13 cellular contexts compared by ENCODE assay signal in genomic region chr3:172752651-172753050, GRCh38. TPM values are rescaled to one million over a fixed set of nuclear protein-coding genes. Genes with fewer than 3 reads are reported as not detected.
DNase-seq lines count a peak whose midpoint lies in the region; ATAC-seq and TF ChIP-seq lines count a peak whose summit lies in the region.
"Had no signal": no experiment of that assay in that cellular context is flagged by ENCODE, and none has a peak within 500 bp of the region (broad histone marks: within the 10 kb centered on the region; RNA-seq: fewer than 3 reads in every experiment).

No MANE protein-coding gene starts in this region.

- H3K4me1 ChIP-seq in CD4-positive, CD25-positive, alpha-beta regulatory T cell (ENCODE audit: control insufficient read depth, insufficient read depth, low read length, poor library complexity, severe bottlenecking): peaks cover 39% of the 10 kb centered on the region

- no peaks in the 10 kb centered on the region for H3K27me3 ChIP-seq in CD4-positive, CD25-positive, alpha-beta regulatory T cell (ENCODE audit: control insufficient read depth, insufficient read depth, low read length)
- H3K27me3 ChIP-seq: ascending aorta, foreskin keratinocyte, right atrium auricular region, stomach had no signal

- no peak overlapping the region for H3K27ac ChIP-seq in CD4-positive, CD25-positive, alpha-beta regulatory T cell (ENCODE audit: insufficient read depth, low read length, poor library complexity, severe bottlenecking)
- H3K27ac ChIP-seq: ascending aorta, foreskin keratinocyte, right atrium auricular region, stomach had no signal

- no peaks in the 10 kb centered on the region for H3K27me3 Mint-ChIP-seq in CD4-positive, CD25-positive, alpha-beta regulatory T cell
- H3K27me3 Mint-ChIP-seq in HFFc6 (ENCODE audit: insufficient read depth) (no peaks in the 10 kb centered on the region; the same call in 1 of the 2 replicates), mesothelial cell of epicardium (ENCODE audit: low read depth) (no peaks in the 10 kb centered on the region)
- H3K27me3 Mint-ChIP-seq in activated CD4-positive, alpha-beta memory T cell treated with anti-CD3 and anti-CD28 coated beads, Interleukin-2, amount 10 ng/mL, durations not matched to agents 7 days and 5 days: no peaks in the 10 kb centered on the region

- peak overlapping the region; percentile 27 for H3K4me3 ChIP-seq in CD4-positive, CD25-positive, alpha-beta regulatory T cell (ENCODE audit: low read depth, low read length)
- H3K4me3 ChIP-seq: ascending aorta, right atrium auricular region had no signal

- no peak for ATAC-seq in CD4-positive, CD25-positive, alpha-beta regulatory T cell (ENCODE audit: low read depth in 2 of 2)
- no peak for ATAC-seq in HG03378 (IDR thresholded peaks at IDR 0.05; ENCODE audit: unreplicated experiment)
- ATAC-seq in HG03135 (IDR thresholded peaks at IDR 0.05; ENCODE audit: unreplicated experiment): no peak
- ATAC-seq: CD8-positive, alpha-beta T cell; foreskin keratinocyte had no signal

- H3K4me3 Mint-ChIP-seq in CD4-positive, CD25-positive, alpha-beta regulatory T cell: peak overlapping the region in 3 of 4 donors; percentile 94 to 99 (median 98)
- H3K4me3 Mint-ChIP-seq in HFFc6 (peak overlapping the region; percentile 90), mesothelial cell of epicardium (peak overlapping the region; percentile 98)
- H3K4me3 Mint-ChIP-seq in activated CD4-positive, alpha-beta memory T cell treated with anti-CD3 and anti-CD28 coated beads, Interleukin-2, amount 10 ng/mL, durations not matched to agents 7 days and 5 days: peak overlapping the region; percentile 94
- H3K4me3 Mint-ChIP-seq: CD8-positive, alpha-beta T cell had no signal

- peak overlapping the region in 1 of 3 donors; percentile 94 for H3K27ac Mint-ChIP-seq in CD4-positive, CD25-positive, alpha-beta regulatory T cell
- H3K27ac Mint-ChIP-seq in HFFc6: peak overlapping the region; percentile 96; the same call in 1 of the 2 replicates
- H3K27ac Mint-ChIP-seq in activated CD4-positive, alpha-beta memory T cell treated with anti-CD3 and anti-CD28 coated beads, Interleukin-2, amount 10 ng/mL, durations not matched to agents 7 days and 5 days: peak overlapping the region; percentile 94
- no peak overlapping the region for H3K27ac Mint-ChIP-seq in mesothelial cell of epicardium
- H3K27ac Mint-ChIP-seq: CD8-positive, alpha-beta T cell had no signal

- H3K9me3 Mint-ChIP-seq in CD4-positive, CD25-positive, alpha-beta regulatory T cell: no peaks in the 10 kb centered on the region
- H3K9me3 Mint-ChIP-seq in HFFc6 (no peaks in the 10 kb centered on the region), mesothelial cell of epicardium (no peaks in the 10 kb centered on the region)
- no peaks in the 10 kb centered on the region for H3K9me3 Mint-ChIP-seq in activated CD4-positive, alpha-beta memory T cell treated with anti-CD3 and anti-CD28 coated beads, Interleukin-2, amount 10 ng/mL, durations not matched to agents 7 days and 5 days
- H3K9me3 Mint-ChIP-seq: CD8-positive, alpha-beta T cell had no signal

- no peaks in the 10 kb centered on the region for H3K9me3 ChIP-seq in CD4-positive, CD25-positive, alpha-beta regulatory T cell (ENCODE audit: control insufficient read depth in 2 of 2, low read length in 2 of 2)
- H3K9me3 ChIP-seq: ascending aorta, right atrium auricular region, stomach had no signal

- H3K36me3 Mint-ChIP-seq in CD4-positive, CD25-positive, alpha-beta regulatory T cell: no peaks in the 10 kb centered on the region
- H3K36me3 Mint-ChIP-seq in HFFc6 (ENCODE audit: low read depth): peaks cover 39% of the 10 kb centered on the region
- peaks cover 57% of the 10 kb centered on the region for H3K36me3 Mint-ChIP-seq in activated CD4-positive, alpha-beta memory T cell treated with anti-CD3 and anti-CD28 coated beads, Interleukin-2, amount 10 ng/mL, durations not matched to agents 7 days and 5 days (ENCODE audit: low read depth)
- peaks cover 4% of the 10 kb centered on the region for H3K36me3 Mint-ChIP-seq in mesothelial cell of epicardium

- peak in 1 of 3 donors; percentile 51 for DNase-seq in CD4-positive, CD25-positive, alpha-beta regulatory T cell
- no peak for DNase-seq in HFFc6
- no peak for DNase-seq in activated CD4-positive, alpha-beta memory T cell treated with anti-CD3 and anti-CD28 coated beads, Interleukin-2, amount 10 ng/mL, durations not matched to agents 7 days and 5 days
- DNase-seq in mesothelial cell of epicardium (ENCODE audit: low spot score in 2 of 2, unreplicated experiment in 2 of 2): no peak
- DNase-seq in NCI-H446 treated with DMSO at 0.1 percent for 48 hours (lab: John Stamatoyannopoulos, UW): no peak
- no peak for DNase-seq in 8988T
- DNase-seq: CD8-positive, alpha-beta T cell; foreskin keratinocyte; stomach had no signal

- POLR2A ChIA-PET in activated CD4-positive, alpha-beta memory T cell treated with anti-CD3 and anti-CD28 coated beads, Interleukin-2, amount 10 ng/mL, durations not matched to agents 7 days and 5 days (lab: Charles Lee): interaction anchor here (0.6 to 2.3 kb wide), 4 partner anchors 9 to 34 kb away, joined by 3 to 10 read pairs (median 4); no protein-coding TSS in a partner anchor

- no peaks in the 10 kb centered on the region for H3K36me3 ChIP-seq in CD4-positive, CD25-positive, alpha-beta regulatory T cell (ENCODE audit: control insufficient read depth, insufficient read depth, low read length)
- H3K36me3 ChIP-seq: ascending aorta, right atrium auricular region had no signal

- CTCF ChIA-PET in activated CD4-positive, alpha-beta memory T cell treated with anti-CD3 and anti-CD28 coated beads, Interleukin-2, amount 10 ng/mL, durations not matched to agents 7 days and 5 days (lab: Charles Lee): interaction anchor here (0.6 to 2.1 kb wide), 5 partner anchors 42 to 411 kb away, joined by 3 to 14 read pairs (median 5); partner anchors contain the start of gene NCEH1

- peaks cover 17 to 57% (median 38%) of the 10 kb centered on the region in 4 donors for H3K4me1 Mint-ChIP-seq in CD4-positive, CD25-positive, alpha-beta regulatory T cell
- peaks cover 62% of the 10 kb centered on the region for H3K4me1 Mint-ChIP-seq in HFFc6 (ENCODE audit: low read depth)
- peaks cover 48% of the 10 kb centered on the region for H3K4me1 Mint-ChIP-seq in activated CD4-positive, alpha-beta memory T cell treated with anti-CD3 and anti-CD28 coated beads, Interleukin-2, amount 10 ng/mL, durations not matched to agents 7 days and 5 days
- peaks cover 13% of the 10 kb centered on the region for H3K4me1 Mint-ChIP-seq in mesothelial cell of epicardium

- TF ChIP-seq CTCF in HFFc6 (IDR thresholded peaks at IDR 0.05): no peak
- TF ChIP-seq CTCF in mesothelial cell of epicardium (IDR thresholded peaks at IDR 0.05; ENCODE audit: unreplicated experiment): no peak

RNA-seq across cellular contexts. Expression of gene ECT2, which starts 2.1 kb away (rescaled TPM):
- 2.7 TPM for total RNA-seq in CD4-positive, CD25-positive, alpha-beta regulatory T cell
- polyA plus RNA-seq in CD4-positive, CD25-positive, alpha-beta regulatory T cell: 1 to 10 TPM; 1.1 to 2.9 (median 1.9) TPM
- total RNA-seq in HFFc6 (2021; fragmentation: NEBNext Ultra II Directional; extraction: Animal tissue kit (Norgen Biotek cat#: 25700)): 10 to 100 TPM; 29.1 to 62.4 (median 50.6) TPM
- total RNA-seq in activated CD4-positive, alpha-beta memory T cell treated with anti-CD3 and anti-CD28 coated beads, Interleukin-2, amount 10 ng/mL, durations not matched to agents 7 days and 5 days: 10 to 100 TPM; 67.7 to 68.8 TPM
- 20.9 to 22.6 TPM (median 21.9 TPM) in 3 replicates for total RNA-seq in mesothelial cell of epicardium

RNA-seq across cellular contexts. Expression of gene NCEH1, which starts 41.8 kb away (rescaled TPM):
- total RNA-seq in CD4-positive, CD25-positive, alpha-beta regulatory T cell: 2.1 TPM
- under 1 TPM; 0.43 to 0.95 (median 0.59) TPM for polyA plus RNA-seq in CD4-positive, CD25-positive, alpha-beta regulatory T cell
- total RNA-seq in HFFc6 (2021; fragmentation: NEBNext Ultra II Directional; extraction: Animal tissue kit (Norgen Biotek cat#: 25700)): 10 to 100 TPM; 42.1 to 82.6 (median 76.3) TPM
- 1 to 10 TPM; 7.2 to 9.6 TPM for total RNA-seq in activated CD4-positive, alpha-beta memory T cell treated with anti-CD3 and anti-CD28 coated beads, Interleukin-2, amount 10 ng/mL, durations not matched to agents 7 days and 5 days
- 1.6 to 1.8 TPM (median 1.8 TPM) in 3 replicates for total RNA-seq in mesothelial cell of epicardium

Comparison
In these comparisons a context has a peak if more than half of its experiments do, and no peak if none do; other contexts are left out.
1. RNA of gene NCEH1, which starts 41.8 kb away (total RNA-seq): 42.1 to 82.6 TPM in HFFc6; 7.2 to 9.6 TPM in activated CD4-positive, alpha-beta memory T cell treated with anti-CD3 and anti-CD28 coated beads, Interleukin-2, amount 10 ng/mL, durations not matched to agents 7 days and 5 days, 2.1 TPM in CD4-positive, CD25-positive, alpha-beta regulatory T cell (single experiment) and 1.6 to 1.8 TPM in mesothelial cell of epicardium; every median in the first group is over 4 times any median in the second.
2. Peak in every context shown above with its lines, with median percentiles within 50 percentile points of each other: H3K4me3 Mint-ChIP-seq.